In genomic region chr5:91090995-91091394, GRCh38 we compare ENCODE assay signal across 17 cellular contexts.
"Had no signal": no experiment of that assay in that cellular context is flagged by ENCODE, and none has a peak within 500 bp of the region (broad histone marks: within the 10 kb centered on the region; RNA-seq: fewer than 3 reads in every experiment).

No MANE protein-coding gene starts in this region.

- ATAC-seq: esophagus mucosa; naive thymus-derived CD8-positive, alpha-beta T cell; stimulated activated naive B cell treated with anti-CD40 and anti-IgM and Interleukin-4, amounts not matched to agents 10 μg/mL and 1 μg/mL and 100 μg/mL, for 72 hours had no signal

- H3K4me3 Mint-ChIP-seq: naive thymus-derived CD8-positive, alpha-beta T cell; neural crest cell; stimulated activated naive B cell treated with anti-CD40 and anti-IgM and Interleukin-4, amounts not matched to agents 10 μg/mL and 1 μg/mL and 100 μg/mL, for 72 hours had no signal

- H3K36me3 Mint-ChIP-seq: naive thymus-derived CD8-positive, alpha-beta T cell; stimulated activated naive B cell treated with anti-CD40 and anti-IgM and Interleukin-4, amounts not matched to agents 10 μg/mL and 1 μg/mL and 100 μg/mL, for 72 hours had no signal

- H3K4me1 Mint-ChIP-seq: stimulated activated naive B cell treated with anti-CD40 and anti-IgM and Interleukin-4, amounts not matched to agents 10 μg/mL and 1 μg/mL and 100 μg/mL, for 72 hours had no signal

- H3K27me3 Mint-ChIP-seq: naive thymus-derived CD8-positive, alpha-beta T cell; stimulated activated naive B cell treated with anti-CD40 and anti-IgM and Interleukin-4, amounts not matched to agents 10 μg/mL and 1 μg/mL and 100 μg/mL, for 72 hours had no signal

- H3K9me3 Mint-ChIP-seq: naive thymus-derived CD8-positive, alpha-beta T cell; neural crest cell; stimulated activated naive B cell treated with anti-CD40 and anti-IgM and Interleukin-4, amounts not matched to agents 10 μg/mL and 1 μg/mL and 100 μg/mL, for 72 hours had no signal

- H3K27me3 ChIP-seq: right atrium auricular region, sigmoid colon, stomach had no signal

- DNase-seq: effector CD4-positive, alpha-beta T cell; glutamatergic neuron; kidney glomerular epithelial cell; naive thymus-derived CD8-positive, alpha-beta T cell; posterior cingulate gyrus; sigmoid colon; stimulated activated CD4-positive, alpha-beta T cell treated with anti-CD3 and anti-CD28 coated beads, Interleukin-2, amount 100 ng/mL, for 24 hours; stimulated activated CD4-positive, alpha-beta T cell treated with anti-CD3 and anti-CD28 coated beads, Interleukin-4, amount 100 ng/mL, for 4 hours; stimulated activated naive B cell treated with anti-CD40 and anti-IgM and Interleukin-4, amounts not matched to agents 10 μg/mL and 1 μg/mL and 100 μg/mL, for 72 hours; stomach; substantia nigra had no signal

- H3K9me3 ChIP-seq: right atrium auricular region, sigmoid colon, stomach, thoracic aorta had no signal

- H3K27ac Mint-ChIP-seq: naive thymus-derived CD8-positive, alpha-beta T cell; stimulated activated naive B cell treated with anti-CD40 and anti-IgM and Interleukin-4, amounts not matched to agents 10 μg/mL and 1 μg/mL and 100 μg/mL, for 72 hours had no signal

- H3K4me1 ChIP-seq: right atrium auricular region had no signal

- H3K4me3 ChIP-seq: coronary artery, right atrium auricular region, sigmoid colon, skin epidermis, stomach, thoracic aorta had no signal

- H3K36me3 ChIP-seq: right atrium auricular region, sigmoid colon, stomach, thoracic aorta had no signal

- H3K27ac ChIP-seq: coronary artery, right atrium auricular region, sigmoid colon, skin epidermis, stomach, thoracic aorta had no signal
